ENCODE assay signal across 20 cellular contexts in the genomic region with DNA sequence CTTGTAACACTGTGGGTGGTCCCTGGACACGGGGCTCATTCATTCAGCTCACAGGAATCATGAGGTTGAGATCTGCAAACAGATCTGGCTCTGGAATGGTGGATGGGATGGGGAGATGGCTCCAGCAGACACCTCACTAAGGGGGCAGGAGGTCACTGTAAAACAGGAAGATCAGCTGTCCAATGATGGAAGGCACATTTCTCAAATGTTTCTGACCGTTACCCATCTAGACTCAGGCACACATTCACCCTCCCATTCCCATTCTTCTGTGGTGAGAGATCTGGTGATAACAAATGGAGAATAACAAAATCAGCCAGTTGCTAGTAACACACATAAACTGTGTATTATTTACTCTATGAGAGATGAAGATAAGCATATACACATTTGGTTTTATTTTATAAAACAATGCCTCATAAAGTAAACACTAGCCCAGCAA.
DNase-seq lines count a peak whose midpoint lies in the region; ATAC-seq and TF ChIP-seq lines count a peak whose summit lies in the region.
"Had no signal": no experiment of that assay in that cellular context is flagged by ENCODE, and none has a peak within 500 bp of the region (broad histone marks: within the 10 kb centered on the region; RNA-seq: fewer than 3 reads in every experiment).

No MANE protein-coding gene starts in this region.

- H3K27me3 ChIP-seq in mesenchymal stem cell (ENCODE audit: control insufficient read depth in 1 of 2, insufficient read depth in 1 of 2, low read length in 2 of 2): peaks cover 0 to 3% of the 10 kb centered on the region in 2 experiments
- H3K27me3 ChIP-seq in CD8-positive, alpha-beta T cell (ENCODE audit: insufficient read depth, low read length): no peaks in the 10 kb centered on the region
- H3K27me3 ChIP-seq: hepatocyte had no signal

- H3K36me3 ChIP-seq in mesenchymal stem cell (ENCODE audit: control insufficient read depth in 1 of 2, insufficient read depth in 2 of 2, low read depth in 1 of 2, low read length in 2 of 2): peaks cover 0 to 2% of the 10 kb centered on the region in 2 experiments
- no peaks in the 10 kb centered on the region for H3K36me3 ChIP-seq in CD8-positive, alpha-beta T cell (ENCODE audit: insufficient read depth, low read length)
- H3K36me3 ChIP-seq: thoracic aorta had no signal

- H2BK15ac ChIP-seq in mesenchymal stem cell (ENCODE audit: low read depth, poor library complexity, severe bottlenecking): no peak overlapping the region

- no peak overlapping the region for H4K91ac ChIP-seq in mesenchymal stem cell (ENCODE audit: low read length)

- no peak overlapping the region for H3K4me3 ChIP-seq in AG09309 (ENCODE audit: control insufficient read depth, low read depth, low read length)
- H3K4me3 ChIP-seq in mesenchymal stem cell (ENCODE audit: insufficient read depth in 1 of 2, low read depth in 1 of 2, low read length in 2 of 2): no peak overlapping the region
- H3K4me3 ChIP-seq in CD8-positive, alpha-beta T cell (ENCODE audit: low read depth, low read length): no peak overlapping the region
- H3K4me3 ChIP-seq: hepatocyte, thoracic aorta had no signal

- H2BK5ac ChIP-seq in mesenchymal stem cell (ENCODE audit: low read depth, low read length, poor library complexity, severe bottlenecking): no peak overlapping the region

- no peak overlapping the region for H3K4me2 ChIP-seq in mesenchymal stem cell (ENCODE audit: low read length, poor library complexity, severe bottlenecking)
- H3K4me2 ChIP-seq: hepatocyte had no signal

- H3K4ac ChIP-seq in mesenchymal stem cell (ENCODE audit: low read depth in 1 of 2, low read length in 2 of 2): no peak overlapping the region

- no peak overlapping the region for H2BK120ac ChIP-seq in mesenchymal stem cell (ENCODE audit: low read depth, low read length)

- DNase-seq in AG09309 (ENCODE audit: low read depth): peak; percentile 29
- DNase-seq in HS-27A (ENCODE audit: low read depth): peak; percentile 27
- DNase-seq in amniotic epithelial cell (ENCODE audit: low read depth): peak; percentile 76
- DNase-seq in mesenchymal stem cell: peak; percentile 47
- no peak for DNase-seq in OCI-M2 (lab: John Stamatoyannopoulos, UW; ENCODE audit: unreplicated experiment)
- DNase-seq in cerebellar cortex (ENCODE audit: low spot score): no peak
- DNase-seq in CD8-positive, alpha-beta T cell: no peak
- DNase-seq: ACHN; activated gamma-delta T cell treated with Interleukin-2 at 50 U/mL for 16 hours; COR-L47; NCI-H446; retina; stimulated activated CD4-positive, alpha-beta T cell treated with anti-CD3 and anti-CD28 coated beads, Interleukin-12 subunit alpha, Interleukin-12 subunit beta, amount 100 ng/mL, for 4 hours; T-helper 1 cell had no signal

- H3K14ac ChIP-seq in mesenchymal stem cell (ENCODE audit: low read length in 2 of 2): no peak overlapping the region

- POLR2A ChIA-PET in CD8-positive, alpha-beta T cell (lab: Charles Lee): no interaction called here

- H4K8ac ChIP-seq in mesenchymal stem cell (ENCODE audit: low read length): no peak overlapping the region

- H3K18ac ChIP-seq in mesenchymal stem cell (ENCODE audit: low read depth in 1 of 2, low read length in 2 of 2): no peak overlapping the region

- TF ChIP-seq CTCF in AG09309 (IDR thresholded peaks at IDR 0.05; ENCODE audit: control insufficient read depth, insufficient read depth, low read depth, low read length, missing control alignments): no peak
- no peak for TF ChIP-seq CTCF in CD8-positive, alpha-beta T cell (IDR thresholded peaks at IDR 0.05)

- H3K27me3 Mint-ChIP-seq in CD8-positive, alpha-beta T cell (ENCODE audit: low read depth): peaks cover 44% of the 10 kb centered on the region

- no peaks in the 10 kb centered on the region for H3K9me3 ChIP-seq in mesenchymal stem cell (ENCODE audit: control insufficient read depth, low read length)
- no peaks in the 10 kb centered on the region for H3K9me3 ChIP-seq in CD8-positive, alpha-beta T cell (ENCODE audit: low read length)
- H3K9me3 ChIP-seq: thoracic aorta had no signal

- H3K23ac ChIP-seq in mesenchymal stem cell (ENCODE audit: low read length in 2 of 2): no peak overlapping the region

- H3K9ac ChIP-seq in mesenchymal stem cell (ENCODE audit: low read length): no peak overlapping the region

- no peak overlapping the region for H3K27ac Mint-ChIP-seq in CD8-positive, alpha-beta T cell
- H3K27ac Mint-ChIP-seq: mesothelial cell of epicardium; stimulated activated effector memory CD8-positive, alpha-beta T cell treated with anti-CD3 and anti-CD28 coated beads, Interleukin-12 subunit alpha, Interleukin-12 subunit beta, amount 100 ng/mL, for 72 hours had no signal

- H3K27ac ChIP-seq in mesenchymal stem cell (ENCODE audit: low read length, poor library complexity, severe bottlenecking): peak overlapping the region; percentile 62
- H3K27ac ChIP-seq in CD8-positive, alpha-beta T cell (ENCODE audit: low read depth, low read length): no peak overlapping the region
- H3K27ac ChIP-seq: hepatocyte, RWPE1, thoracic aorta had no signal

- CTCF ChIA-PET in CD8-positive, alpha-beta T cell (lab: Charles Lee): no interaction called here

- peaks cover 11% of the 10 kb centered on the region for H3K4me1 Mint-ChIP-seq in CD8-positive, alpha-beta T cell (ENCODE audit: low read depth)

- H2BK12ac ChIP-seq in mesenchymal stem cell (ENCODE audit: low read length in 2 of 2): peak overlapping the region in 1 of 2 experiments; percentile 29

- peaks cover 9% of the 10 kb centered on the region for H3K4me1 ChIP-seq in mesenchymal stem cell (ENCODE audit: control insufficient read depth, insufficient read depth, low read depth, low read length)
- peaks cover 9% of the 10 kb centered on the region for H3K4me1 ChIP-seq in CD8-positive, alpha-beta T cell (ENCODE audit: insufficient read depth, low read length)

- no peaks in the 10 kb centered on the region for H3K9me3 Mint-ChIP-seq in CD8-positive, alpha-beta T cell
- H3K9me3 Mint-ChIP-seq: mesothelial cell of epicardium; stimulated activated effector memory CD8-positive, alpha-beta T cell treated with anti-CD3 and anti-CD28 coated beads, Interleukin-12 subunit alpha, Interleukin-12 subunit beta, amount 100 ng/mL, for 72 hours had no signal

- WGBS in mesenchymal stem cell: 0% methylated on average over 1 of the region's 2 CpGs

- intact Hi-C loops in CD8-positive, alpha-beta T cell (cut with DNase I, micrococcal nuclease): no loop called here

- H3K4me3 Mint-ChIP-seq in CD8-positive, alpha-beta T cell: no peak overlapping the region
- H3K4me3 Mint-ChIP-seq: mesothelial cell of epicardium; stimulated activated effector memory CD8-positive, alpha-beta T cell treated with anti-CD3 and anti-CD28 coated beads, Interleukin-12 subunit alpha, Interleukin-12 subunit beta, amount 100 ng/mL, for 72 hours had no signal

- ATAC-seq in HG03521 (IDR thresholded peaks at IDR 0.05; ENCODE audit: unreplicated experiment): no peak
- no peak for ATAC-seq in CD8-positive, alpha-beta T cell
- ATAC-seq: stimulated activated effector memory CD8-positive, alpha-beta T cell treated with anti-CD3 and anti-CD28 coated beads, Interleukin-12 subunit alpha, Interleukin-12 subunit beta, amount 100 ng/mL, for 72 hours had no signal

- no peaks in the 10 kb centered on the region for H3K79me1 ChIP-seq in mesenchymal stem cell (replicated peaks; ENCODE audit: low read length, poor library complexity, severe bottlenecking)

- H2AK5ac ChIP-seq in mesenchymal stem cell (ENCODE audit: low read length, severe bottlenecking): no peak overlapping the region

- no peak overlapping the region for H2AFZ ChIP-seq in mesenchymal stem cell (ENCODE audit: low read depth, low read length)
- H2AFZ ChIP-seq: hepatocyte had no signal

- no peaks in the 10 kb centered on the region for H3K36me3 Mint-ChIP-seq in CD8-positive, alpha-beta T cell
- H3K36me3 Mint-ChIP-seq: mesothelial cell of epicardium; stimulated activated effector memory CD8-positive, alpha-beta T cell treated with anti-CD3 and anti-CD28 coated beads, Interleukin-12 subunit alpha, Interleukin-12 subunit beta, amount 100 ng/mL, for 72 hours had no signal

Comparison
In these comparisons a context has a peak if more than half of its experiments do, and no peak if none do; other contexts are left out.
1. DNase-seq: peak in AG09309 (single experiment), HS-27A (single experiment), amniotic epithelial cell (single experiment) and mesenchymal stem cell (single experiment); none in OCI-M2 (single experiment), cerebellar cortex (single experiment) and CD8-positive, alpha-beta T cell (0 of 7).